In genomic region chr6:47413752-47414516, GRCh38 we compare ENCODE assay signal across 8 cellular contexts.
DNase-seq lines count a peak whose midpoint lies in the region; ATAC-seq and TF ChIP-seq lines count a peak whose summit lies in the region.

No MANE protein-coding gene starts in this region.

- H3K27me3 Mint-ChIP-seq in CD8-positive, alpha-beta T cell (ENCODE audit: low read depth), result no peaks in the 10 kb centered on the region

- intact Hi-C loops in CD8-positive, alpha-beta T cell (cut with DNase I, micrococcal nuclease), result loop anchor here (1.0 to 10.0 kb wide), 12 partner anchors 63 to 1998 kb away; partner anchors contain the start of gene CD2AP (in 2 of the 2)

- no peaks in the 10 kb centered on the region for H4K20me1 ChIP-seq in neural cell (ENCODE audit: insufficient read depth)

- H3K27ac Mint-ChIP-seq in CD8-positive, alpha-beta T cell, result peak overlapping the region; percentile 92

- no peak overlapping the region for H2AFZ ChIP-seq in neural cell (ENCODE audit: low read depth, low read length)

- no peaks in the 10 kb centered on the region for H3K36me3 ChIP-seq in CD8-positive, alpha-beta T cell (ENCODE audit: insufficient read depth, low read length)
- no peaks in the 10 kb centered on the region for H3K36me3 ChIP-seq in neural cell (ENCODE audit: insufficient read depth, low read length)

- DNase-seq in CD8-positive, alpha-beta T cell, result peak in 5 of 7 experiments; percentile 19 to 52 (median 33)
- DNase-seq in NCI-H2196 treated with DMSO at 0.1 percent for 48 hours (lab: John Stamatoyannopoulos, UW; ENCODE audit: unreplicated experiment), result peak; percentile 29
- peak; percentile 22 for DNase-seq in activated CD4-positive, alpha-beta T cell treated with anti-CD3 and anti-CD28 coated beads, Interleukin-2, amount 50 U/mL, for 1 hour
- peak; percentile 83 for DNase-seq in fibroblast of peridontal ligament (ENCODE audit: extremely low read depth)
- no peak for DNase-seq in NK-92 (lab: John Stamatoyannopoulos, UW; ENCODE audit: unreplicated experiment)

- no peaks in the 10 kb centered on the region for H3K9me2 ChIP-seq in neural cell (ENCODE audit: insufficient read depth, low read length)

- no peaks in the 10 kb centered on the region for H3K79me2 ChIP-seq in neural cell (replicated peaks; ENCODE audit: insufficient read depth, low read length)

- POLR2A ChIA-PET in CD8-positive, alpha-beta T cell (lab: Charles Lee), result interaction anchor here (1.2 to 2.7 kb wide), 2 partner anchors 64 to 375 kb away, joined by 3 to 22 read pairs; partner anchors contain the start of gene CD2AP

- H3F3A ChIP-seq in neural cell (ENCODE audit: insufficient read depth, low read length, poor library complexity, severe bottlenecking), result no peaks in the 10 kb centered on the region

- H3K4me2 ChIP-seq in neural cell (ENCODE audit: low read length), result no peak overlapping the region

- no peaks in the 10 kb centered on the region for H3K9me3 ChIP-seq in CD8-positive, alpha-beta T cell (ENCODE audit: low read length)
- H3K9me3 ChIP-seq in neural cell (ENCODE audit: low read length), result no peaks in the 10 kb centered on the region

- H3K36me3 Mint-ChIP-seq in CD8-positive, alpha-beta T cell, result no peaks in the 10 kb centered on the region

- H3K27me3 ChIP-seq in CD8-positive, alpha-beta T cell (ENCODE audit: insufficient read depth, low read length), result no peaks in the 10 kb centered on the region
- H3K27me3 ChIP-seq in neural cell (ENCODE audit: insufficient read depth, low read depth, low read length), result no peaks in the 10 kb centered on the region

- H3K4me3 Mint-ChIP-seq in CD8-positive, alpha-beta T cell, result peak overlapping the region; percentile 88

- TF ChIP-seq EP300 in neural cell (conservative IDR thresholded peaks at IDR 0.05; ENCODE audit: poor library complexity, severe bottlenecking), result no peak

- peak; percentile 79 for ATAC-seq in CD8-positive, alpha-beta T cell
- peak; percentile 64 for ATAC-seq in GM18858 (IDR thresholded peaks at IDR 0.05; ENCODE audit: unreplicated experiment)
- ATAC-seq in HG03045 (IDR thresholded peaks at IDR 0.05; ENCODE audit: unreplicated experiment), result peak; percentile 76

- H3K4me3 ChIP-seq in CD8-positive, alpha-beta T cell (ENCODE audit: low read depth, low read length), result peak overlapping the region; percentile 38
- no peak overlapping the region for H3K4me3 ChIP-seq in neural cell (ENCODE audit: low read length)

- peak; percentile 87 for TF ChIP-seq CTCF in CD8-positive, alpha-beta T cell (IDR thresholded peaks at IDR 0.05)
- peak; percentile 86 for TF ChIP-seq CTCF in neural cell (IDR thresholded peaks at IDR 0.05; ENCODE audit: poor library complexity, severe bottlenecking)

- CTCF ChIA-PET in CD8-positive, alpha-beta T cell (lab: Charles Lee), result interaction anchor here (0.7 to 3.5 kb wide), 23 partner anchors 9 to 1996 kb away, joined by 3 to 47 read pairs (median 4); partner anchors contain the start of genes CD2AP and OPN5

- H3K9me3 Mint-ChIP-seq in CD8-positive, alpha-beta T cell, result no peaks in the 10 kb centered on the region

- H3K9ac ChIP-seq in neural cell (ENCODE audit: low read length), result no peak overlapping the region

- H3K27ac ChIP-seq in CD8-positive, alpha-beta T cell (ENCODE audit: low read depth, low read length), result peak overlapping the region; percentile 31
- H3K27ac ChIP-seq in neural cell (ENCODE audit: low read length), result no peak overlapping the region

- H3K4me1 ChIP-seq in CD8-positive, alpha-beta T cell (ENCODE audit: insufficient read depth, low read length), result peaks cover 10% of the 10 kb centered on the region

- H3K4me1 Mint-ChIP-seq in CD8-positive, alpha-beta T cell (ENCODE audit: low read depth), result peaks cover 17% of the 10 kb centered on the region

- TF ChIP-seq RAD21 in neural cell (conservative IDR thresholded peaks at IDR 0.05), result peak; percentile 83

TF ChIP-seq in neural cell, 6 proteins besides CTCF, POLR2A, EP300 and RAD21:
- no peak for TF ChIP-seq MXI1 (conservative IDR thresholded peaks at IDR 0.05; ENCODE audit: poor library complexity, severe bottlenecking)
- no peak for TF ChIP-seq TAF1 (IDR thresholded peaks at IDR 0.05; ENCODE audit: low read depth)
- TF ChIP-seq EZH2 (IDR thresholded peaks at IDR 0.05; ENCODE audit: borderline replicate concordance, insufficient read depth, low read length, poor library complexity, severe bottlenecking), result no peak
- peak; percentile 82 for TF ChIP-seq SMC3 (conservative IDR thresholded peaks at IDR 0.05; ENCODE audit: poor library complexity)
- TF ChIP-seq POLR2AphosphoS5 (IDR thresholded peaks at IDR 0.05), result no peak
TF ChIP-seq in neural cell: peak in this region for 1.
